ENCODE assay signal across 8 cellular contexts in the genomic region with DNA sequence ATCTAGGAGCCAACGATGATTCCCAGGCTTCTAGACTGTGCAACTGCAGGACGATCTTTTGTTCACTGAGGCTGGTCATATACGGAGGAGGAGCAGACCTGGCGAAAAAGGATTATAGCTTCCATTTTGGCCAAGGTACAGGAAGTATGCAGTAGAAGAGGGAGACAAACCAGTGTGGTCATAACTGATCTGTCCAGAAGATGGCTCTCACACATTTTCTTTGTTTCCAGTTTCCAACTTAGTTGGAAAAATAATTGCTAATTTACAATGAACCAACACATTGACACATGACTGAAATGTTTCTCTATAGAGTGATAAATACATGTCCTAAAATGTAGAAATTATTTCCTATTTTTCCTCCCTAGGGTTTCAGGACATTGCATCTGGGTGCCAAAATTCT.
DNase-seq lines count a peak whose midpoint lies in the region; ATAC-seq and TF ChIP-seq lines count a peak whose summit lies in the region.

No MANE protein-coding gene starts in this region.

- no peaks in the 10 kb centered on the region for H3K36me3 Mint-ChIP-seq in activated CD4-positive, alpha-beta memory T cell treated with anti-CD3 and anti-CD28 coated beads, Interleukin-2, amount 10 ng/mL, durations not matched to agents 7 days and 5 days (ENCODE audit: low read depth)

- no peak overlapping the region for H3K4me3 ChIP-seq in A673 (ENCODE audit: low read depth, low read length, poor library complexity, severe bottlenecking)
- H3K4me3 ChIP-seq in GM23248 = no peak overlapping the region
- H3K4me3 ChIP-seq in fibroblast of pulmonary artery (replicated peaks; ENCODE audit: low read depth, low read length) = no peak overlapping the region

- H4K20me1 ChIP-seq in GM23248 (ENCODE audit: insufficient read depth) = no peaks in the 10 kb centered on the region

- no peak overlapping the region for H3K9ac ChIP-seq in GM23248

- no peak for ATAC-seq in HG02678 (IDR thresholded peaks at IDR 0.05; ENCODE audit: unreplicated experiment)

- H3K27me3 Mint-ChIP-seq in activated CD4-positive, alpha-beta memory T cell treated with anti-CD3 and anti-CD28 coated beads, Interleukin-2, amount 10 ng/mL, durations not matched to agents 7 days and 5 days = no peaks in the 10 kb centered on the region

- intact Hi-C loops in A673 (cut with micrococcal nuclease; ENCODE audit: unreplicated experiment) = no loop called here

- peak; percentile 13 for DNase-seq in A673 (ENCODE audit: low spot score)
- DNase-seq in GM23248 = peak; percentile 41
- peak; percentile 9 for DNase-seq in RPMI8226
- DNase-seq in fibroblast of pulmonary artery (ENCODE audit: low read depth) = peak; percentile 33
- no peak for DNase-seq in NCI-H128 (lab: John Stamatoyannopoulos, UW; ENCODE audit: unreplicated experiment)
- no peak for DNase-seq in HuH-7.5 (ENCODE audit: low spot score)
- DNase-seq in activated CD4-positive, alpha-beta memory T cell treated with anti-CD3 and anti-CD28 coated beads, Interleukin-2, amount 10 ng/mL, durations not matched to agents 7 days and 5 days = no peak

- TF ChIP-seq CTCF in A673 (conservative IDR thresholded peaks at IDR 0.05; ENCODE audit: low read depth, low read length) (peak; percentile 42), fibroblast of pulmonary artery (IDR thresholded peaks at IDR 0.05; ENCODE audit: low read length, missing control alignments) (peak; percentile 41)

- H3K9me3 Mint-ChIP-seq in activated CD4-positive, alpha-beta memory T cell treated with anti-CD3 and anti-CD28 coated beads, Interleukin-2, amount 10 ng/mL, durations not matched to agents 7 days and 5 days = peaks cover 4% of the 10 kb centered on the region

- no peaks in the 10 kb centered on the region for H3K27me3 ChIP-seq in A673 (replicated peaks; ENCODE audit: insufficient read depth, low read depth, low read length, poor library complexity)
- peaks cover 20% of the 10 kb centered on the region for H3K27me3 ChIP-seq in GM23248 (replicated peaks; ENCODE audit: insufficient read depth)

- H3K27ac ChIP-seq in A673 (ENCODE audit: low read depth, low read length, poor library complexity, severe bottlenecking) = no peak overlapping the region
- no peak overlapping the region for H3K27ac ChIP-seq in GM23248

- H3K9me2 ChIP-seq in GM23248 (ENCODE audit: insufficient read depth) = no peaks in the 10 kb centered on the region

- BruUV-seq in A673 (replicated peaks; lab: Mats Ljungman, UMichigan) = no TSS peak

- POLR2A ChIA-PET in A673 (lab: Charles Lee; ENCODE audit: low non-redundant PET) = no interaction called here
- POLR2A ChIA-PET in activated CD4-positive, alpha-beta memory T cell treated with anti-CD3 and anti-CD28 coated beads, Interleukin-2, amount 10 ng/mL, durations not matched to agents 7 days and 5 days (lab: Charles Lee) = no interaction called here

- H3K9me3 ChIP-seq in A673 (ENCODE audit: low read depth, low read length, poor library complexity, severe bottlenecking) = no peaks in the 10 kb centered on the region
- no peaks in the 10 kb centered on the region for H3K9me3 ChIP-seq in GM23248 (ENCODE audit: low read depth)

- H3K79me2 ChIP-seq in GM23248 (ENCODE audit: insufficient read depth) = no peaks in the 10 kb centered on the region

- H3F3A ChIP-seq in GM23248 (ENCODE audit: insufficient read depth) = no peaks in the 10 kb centered on the region

- no peak overlapping the region for H3K4me2 ChIP-seq in GM23248 (ENCODE audit: unreplicated experiment)

- H3K4me1 ChIP-seq in A673 (ENCODE audit: insufficient read depth, low read length, poor library complexity, severe bottlenecking) (peaks cover 3% of the 10 kb centered on the region), GM23248 (ENCODE audit: insufficient read depth) (no peaks in the 10 kb centered on the region)

- H2AFZ ChIP-seq in GM23248 = no peak overlapping the region

- no peaks in the 10 kb centered on the region for H3K4me1 Mint-ChIP-seq in activated CD4-positive, alpha-beta memory T cell treated with anti-CD3 and anti-CD28 coated beads, Interleukin-2, amount 10 ng/mL, durations not matched to agents 7 days and 5 days

- in situ Hi-C loops in GM23248 (cut with MboI) = no loop called here

- H3K4me3 Mint-ChIP-seq in activated CD4-positive, alpha-beta memory T cell treated with anti-CD3 and anti-CD28 coated beads, Interleukin-2, amount 10 ng/mL, durations not matched to agents 7 days and 5 days = no peak overlapping the region

- CTCF ChIA-PET in A673 (lab: Charles Lee) = no interaction called here
- CTCF ChIA-PET in activated CD4-positive, alpha-beta memory T cell treated with anti-CD3 and anti-CD28 coated beads, Interleukin-2, amount 10 ng/mL, durations not matched to agents 7 days and 5 days (lab: Charles Lee) = no interaction called here

- 39 to 46% methylated on average over 4 of the region's 4 CpGs for WGBS in GM23248 (ENCODE audit: low coverage in 1 of 2, low lambda C conversion rate in 2 of 2, missing lambda C conversion rate in 2 of 2), 2 experiments

- H3K27ac Mint-ChIP-seq in activated CD4-positive, alpha-beta memory T cell treated with anti-CD3 and anti-CD28 coated beads, Interleukin-2, amount 10 ng/mL, durations not matched to agents 7 days and 5 days = no peak overlapping the region

- H3K36me3 ChIP-seq in A673 (ENCODE audit: insufficient read depth, low read length, poor library complexity, severe bottlenecking) (no peaks in the 10 kb centered on the region), GM23248 (ENCODE audit: low read depth) (no peaks in the 10 kb centered on the region)

Comparison
In these comparisons a context has a peak if more than half of its experiments do, and no peak if none do; other contexts are left out.
1. DNase-seq: peak in A673 (single experiment), GM23248 (single experiment), RPMI8226 (single experiment) and fibroblast of pulmonary artery (single experiment); none in NCI-H128 (single experiment), HuH-7.5 (single experiment) and activated CD4-positive, alpha-beta memory T cell treated with anti-CD3 and anti-CD28 coated beads, Interleukin-2, amount 10 ng/mL, durations not matched to agents 7 days and 5 days (single experiment).